In the genomic region with DNA sequence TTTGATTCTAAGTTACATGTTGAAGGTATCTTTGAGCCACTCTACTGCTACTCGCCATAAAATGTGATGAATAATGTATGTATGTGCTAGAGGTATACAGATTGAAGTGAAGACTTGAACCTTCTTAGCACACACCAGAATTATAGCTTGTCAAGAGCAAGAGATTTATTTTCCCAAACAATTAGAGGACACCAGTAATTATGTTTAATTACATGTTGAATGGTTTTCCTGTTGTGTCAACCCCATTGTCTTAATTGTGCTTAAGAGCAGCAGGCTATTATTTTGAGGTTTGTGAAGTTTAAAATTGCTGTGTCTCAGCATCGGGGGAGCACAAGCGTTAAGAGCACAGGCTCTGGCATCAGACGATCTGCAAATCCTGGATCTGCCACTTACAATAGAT, we compare ENCODE assay signal across 22 cellular contexts. TPM values are rescaled to one million over a fixed set of nuclear protein-coding genes. Genes with fewer than 3 reads are reported as not detected.
DNase-seq lines count a peak whose midpoint lies in the region; ATAC-seq and TF ChIP-seq lines count a peak whose summit lies in the region.
"Had no signal": no experiment of that assay in that cellular context is flagged by ENCODE, and none has a peak within 500 bp of the region (broad histone marks: within the 10 kb centered on the region; RNA-seq: fewer than 3 reads in every experiment).

No MANE protein-coding gene starts in this region.

- peak overlapping the region in 4 of 5 experiments; percentile 0 to 79 (median 50) for H3K27ac Mint-ChIP-seq in brain
- H3K27ac Mint-ChIP-seq: H9; T-helper 2 cell treated with Interferon-gamma antibody and Interleukin-4, amounts not matched to agents 5 μg/mL and 100 μg/mL, for 36 hours had no signal

- peak overlapping the region in 2 of 5 experiments; percentile 28 to 62 for H3K4me3 Mint-ChIP-seq in brain
- H3K4me3 Mint-ChIP-seq: H9; T-helper 2 cell treated with Interferon-gamma antibody and Interleukin-4, amounts not matched to agents 5 μg/mL and 100 μg/mL, for 36 hours had no signal

- no peak for ATAC-seq in HG02973 (IDR thresholded peaks at IDR 0.05; ENCODE audit: unreplicated experiment)
- no peak for ATAC-seq in HG03095 (IDR thresholded peaks at IDR 0.05; ENCODE audit: unreplicated experiment)
- ATAC-seq: A549, SK-N-SH treated with all-trans-retinoic acid at 6 μM for 48 hours had no signal

- TF ChIP-seq CTCF in brain (conservative IDR thresholded peaks at IDR 0.05), result no peak

- peaks cover 85% of the 10 kb centered on the region for H3K4me1 Mint-ChIP-seq in brain

- H3K9me3 Mint-ChIP-seq in brain, result peaks cover 4 to 17% (median 11%) of the 10 kb centered on the region in 5 experiments
- H3K9me3 Mint-ChIP-seq: T-helper 2 cell treated with Interferon-gamma antibody and Interleukin-4, amounts not matched to agents 5 μg/mL and 100 μg/mL, for 36 hours had no signal

- H3K27me3 Mint-ChIP-seq in brain, result no peaks in the 10 kb centered on the region

- DNase-seq in NCI-H1105 treated with DMSO at 0.1 percent for 48 hours (lab: John Stamatoyannopoulos, UW) (peak; percentile 92), NCI-H146 treated with DMSO at 0.1 percent for 48 hours (lab: John Stamatoyannopoulos, UW; ENCODE audit: unreplicated experiment) (peak; percentile 77), NCI-H748 treated with DMSO at 0.1 percent for 48 hours (lab: John Stamatoyannopoulos, UW) (peak; percentile 69), T-helper 2 cell (no peak), anterior cingulate cortex (lab: John Stamatoyannopoulos, UW) (no peak)
- DNase-seq: BE2C, Caco-2, DMS 273 treated with DMSO at 0.1 percent for 48 hours, GM23248, H9, Karpas-422, MV-4-11, NCI-H1694, NCI-H345, NCI-H524, Peyer's patch had no signal

- H3K36me3 Mint-ChIP-seq in brain, result peaks cover 63% of the 10 kb centered on the region

RNA-seq across cellular contexts. Expression of gene KIF5C, which starts 28.9 kb away (rescaled TPM):
- 93.6 TPM for polyA plus RNA-seq in brain (ENCODE audit: insufficient read depth, low read depth, low replicate concordance)

Comparison
In these comparisons a context has a peak if more than half of its experiments do, and no peak if none do; other contexts are left out.
1. DNase-seq: peak in NCI-H1105 treated with DMSO at 0.1 percent for 48 hours (single experiment), NCI-H146 treated with DMSO at 0.1 percent for 48 hours (single experiment) and NCI-H748 treated with DMSO at 0.1 percent for 48 hours (single experiment); none in T-helper 2 cell (0 of 5) and anterior cingulate cortex (0 of 58).